ENCODE assay signal across 27 cellular contexts in genomic region chr17:35695613-35696012, GRCh38. TPM values are rescaled to one million over a fixed set of nuclear protein-coding genes. Genes with fewer than 3 reads are reported as not detected.
A peak's percentile ranks its signal among the peaks of the same experiment; 100 is the strongest.
DNase-seq lines count a peak whose midpoint lies in the region; ATAC-seq, FAIRE-seq and TF ChIP-seq lines count a peak whose summit lies in the region.
"Had no signal": no experiment of that assay in that cellular context is flagged by ENCODE, and none has a peak within 500 bp of the region (broad histone marks: within the 10 kb centered on the region; RNA-seq: fewer than 3 reads in every experiment).

No MANE protein-coding gene starts in this region.

- no peak overlapping the region for H3K56ac ChIP-seq in mesendoderm (ENCODE audit: low read length)

- no peak overlapping the region for H3K18ac ChIP-seq in mesendoderm (ENCODE audit: low read length)

- peak; percentile 14 for DNase-seq in GM23338 (ENCODE audit: low spot score)
- no peak for DNase-seq in WTC11 (ENCODE audit: low spot score)
- no peak for DNase-seq in left ventricle myocardium inferior
- DNase-seq in mesendoderm: peak; percentile 39
- no peak for DNase-seq in frontal cortex (ENCODE audit: low spot score in 2 of 2)
- DNase-seq in NCI-H69 (lab: John Stamatoyannopoulos, UW): no peak
- DNase-seq: C1 segment of cervical spinal cord; CD4-positive, alpha-beta memory T cell; COR-L47; DMS53; H7; KBM-7; MM.1S; NCI-H1417; NCI-H1694; NCI-H2029 treated with DMSO at 0.1 percent for 48 hours; NCI-H446 treated with DMSO at 0.1 percent for 48 hours; NCI-H526; PC-9; SHP77 had no signal

- no peak overlapping the region for H2BK120ac ChIP-seq in mesendoderm (ENCODE audit: low read depth, low read length)

- ATAC-seq in GM23338 (no peak), WTC11 (no peak), HG02642 (IDR thresholded peaks at IDR 0.05; ENCODE audit: poor library complexity, unreplicated experiment) (no peak)

- POLR2A ChIA-PET in WTC11 (lab: Charles Lee): interaction anchor here (1.5 kb wide), 1 partner anchor 9 kb away, joined by 4 read pairs; no protein-coding TSS in a partner anchor

- H3F3A ChIP-seq in GM23338 (replicated peaks; ENCODE audit: low read depth): no peaks in the 10 kb centered on the region

- H3K36me3 ChIP-seq in GM23338 (ENCODE audit: insufficient read depth): peaks cover 3% of the 10 kb centered on the region; the same call in 1 of the 2 replicates
- H3K36me3 ChIP-seq in left ventricle myocardium inferior: peaks cover 36% of the 10 kb centered on the region
- peaks cover 2% of the 10 kb centered on the region for H3K36me3 ChIP-seq in mesendoderm (ENCODE audit: control insufficient read depth, insufficient read depth, low read length)

- H3K4me2 ChIP-seq in GM23338 (no peak overlapping the region), mesendoderm (ENCODE audit: low read length) (no peak overlapping the region)
- H3K4me2 ChIP-seq: PC-9 had no signal

- H3K4me1 Mint-ChIP-seq in GM23338 (peaks cover 18% of the 10 kb centered on the region), WTC11 (peaks cover 24% of the 10 kb centered on the region)

- intact Hi-C loops in left ventricle myocardium inferior (cut with micrococcal nuclease): no loop called here

- no peak overlapping the region for H2BK5ac ChIP-seq in mesendoderm (ENCODE audit: low read length)

- H3K79me1 ChIP-seq in mesendoderm (ENCODE audit: low read length): no peaks in the 10 kb centered on the region

- FAIRE-seq in frontal cortex (lab: Jason Lieb, UNC): no peak
- FAIRE-seq: A204.1 had no signal

- H3K36me3 Mint-ChIP-seq in GM23338 (ENCODE audit: low read depth) (peaks cover 8% of the 10 kb centered on the region; the same call in 2 of the 3 replicates), WTC11 (peaks cover 10% of the 10 kb centered on the region)

- H2AK5ac ChIP-seq in mesendoderm (ENCODE audit: low read length): no peak overlapping the region

- TF ChIP-seq CTCF in GM23338 (conservative IDR thresholded peaks at IDR 0.05; ENCODE audit: low read depth in 2 of 2) (no peak), WTC11 (IDR thresholded peaks at IDR 0.05) (no peak), left ventricle myocardium inferior (IDR thresholded peaks at IDR 0.05; ENCODE audit: borderline replicate concordance) (no peak)

- H3K4me3 Mint-ChIP-seq in GM23338 (no peak overlapping the region), WTC11 (no peak overlapping the region)
- H3K4me3 Mint-ChIP-seq: CD4-positive, alpha-beta memory T cell had no signal

- peaks cover 2% of the 10 kb centered on the region for H3K27me3 Mint-ChIP-seq in GM23338 (ENCODE audit: insufficient read depth, low read depth, poor library complexity)
- H3K27me3 Mint-ChIP-seq in WTC11 (ENCODE audit: low read depth): no peaks in the 10 kb centered on the region
- H3K27me3 Mint-ChIP-seq: CD4-positive, alpha-beta memory T cell had no signal

- CTCF ChIA-PET in WTC11 (lab: Charles Lee): interaction anchor here (0.9 to 1.2 kb wide), 4 partner anchors 52 to 99 kb away, joined by 3 to 6 read pairs (median 4); no protein-coding TSS in a partner anchor

- H3K79me2 ChIP-seq in GM23338 (replicated peaks; ENCODE audit: insufficient read depth) (no peaks in the 10 kb centered on the region), mesendoderm (ENCODE audit: control insufficient read depth, insufficient read depth, low read length) (no peaks in the 10 kb centered on the region)

- H3K4me3 ChIP-seq in GM23338 (no peak overlapping the region), left ventricle myocardium inferior (no peak overlapping the region), mesendoderm (ENCODE audit: low read length) (no peak overlapping the region)
- H3K4me3 ChIP-seq: PC-9 had no signal

- no peaks in the 10 kb centered on the region for H3K9me3 ChIP-seq in left ventricle myocardium inferior (replicated peaks)

- no peaks in the 10 kb centered on the region; the same call in 1 of the 2 replicates for H4K20me1 ChIP-seq in GM23338 (replicated peaks; ENCODE audit: insufficient read depth)

- WGBS in mesendoderm (ENCODE audit: extremely low coverage, insufficient coverage, low lambda C conversion rate): no CpG with 5 or more reads among the region's 2 CpGs

- no peak overlapping the region for H4K5ac ChIP-seq in mesendoderm (ENCODE audit: low read length)

- no peak overlapping the region for H3K4ac ChIP-seq in mesendoderm (ENCODE audit: low read depth, low read length)

- no peak overlapping the region for H4K8ac ChIP-seq in mesendoderm (ENCODE audit: low read depth, low read length)

- no peaks in the 10 kb centered on the region for H3K9me2 ChIP-seq in GM23338 (ENCODE audit: insufficient read depth)

- no peak overlapping the region; the same call in 1 of the 2 replicates for H3K27ac ChIP-seq in GM23338 (ENCODE audit: low read depth)
- H3K27ac ChIP-seq in left ventricle myocardium inferior (replicated peaks): peak overlapping the region; percentile 53
- H3K27ac ChIP-seq in mesendoderm (ENCODE audit: low read depth, low read length): peak overlapping the region; percentile 16
- H3K27ac ChIP-seq: PC-9 had no signal

- peaks cover 11% of the 10 kb centered on the region; the same call in 1 of the 2 replicates for H3K4me1 ChIP-seq in GM23338 (ENCODE audit: insufficient read depth)
- H3K4me1 ChIP-seq in left ventricle myocardium inferior: peaks cover 19% of the 10 kb centered on the region
- H3K4me1 ChIP-seq in mesendoderm (ENCODE audit: control insufficient read depth, low read depth, low read length): peaks cover 5% of the 10 kb centered on the region

- no peak overlapping the region for H2AFZ ChIP-seq in GM23338
- H2AFZ ChIP-seq: PC-9 had no signal

- no peak overlapping the region; the same call in 1 of the 2 replicates for H3K27ac Mint-ChIP-seq in GM23338
- H3K27ac Mint-ChIP-seq in WTC11: peak overlapping the region; percentile 63
- H3K27ac Mint-ChIP-seq: CD4-positive, alpha-beta memory T cell had no signal

- H2BK15ac ChIP-seq in mesendoderm (replicated peaks; ENCODE audit: low read depth): no peak overlapping the region

- no peak overlapping the region for H3K23ac ChIP-seq in mesendoderm (ENCODE audit: low read length)

- no peaks in the 10 kb centered on the region for H3K9me3 Mint-ChIP-seq in GM23338
- H3K9me3 Mint-ChIP-seq in WTC11: no peaks in the 10 kb centered on the region
- H3K9me3 Mint-ChIP-seq: CD4-positive, alpha-beta memory T cell had no signal

- no peaks in the 10 kb centered on the region for H3K27me3 ChIP-seq in GM23338 (ENCODE audit: insufficient read depth)
- H3K27me3 ChIP-seq in left ventricle myocardium inferior (ENCODE audit: low read depth): no peaks in the 10 kb centered on the region
- no peaks in the 10 kb centered on the region for H3K27me3 ChIP-seq in mesendoderm (ENCODE audit: insufficient read depth, low read length, poor library complexity)

- H3K9ac ChIP-seq in mesendoderm (ENCODE audit: low read length): no peak overlapping the region

TF ChIP-seq in GM23338, 12 proteins besides CTCF, POLR2A, EP300 and RAD21 (continues in another document):
- TF ChIP-seq ZNF331 (CRISPR knock-in tag; IDR thresholded peaks at IDR 0.05; ENCODE audit: low read depth) (no peak), CREB1 (CRISPR knock-in tag; IDR thresholded peaks at IDR 0.05; ENCODE audit: low read depth) (no peak), ZNF114 (CRISPR knock-in tag; IDR thresholded peaks at IDR 0.05) (no peak)

TF ChIP-seq in WTC11, 78 proteins besides CTCF, POLR2A, EP300 and RAD21 (continues in another document):
- TF ChIP-seq ZBTB43 (CRISPR knock-in tag; IDR thresholded peaks at IDR 0.05) (no peak), NFYB (CRISPR knock-in tag; conservative IDR thresholded peaks at IDR 0.05; ENCODE audit: low read depth) (no peak), IRF2 (CRISPR knock-in tag; IDR thresholded peaks at IDR 0.05; ENCODE audit: borderline replicate concordance, low read depth) (no peak), GTF2I (CRISPR knock-in tag; conservative IDR thresholded peaks at IDR 0.05) (no peak), MYBL2 (CRISPR knock-in tag; IDR thresholded peaks at IDR 0.05) (no peak), SP1 (CRISPR knock-in tag; conservative IDR thresholded peaks at IDR 0.05) (no peak)

RNA-seq across cellular contexts. Expression of gene RASL10B, which starts 35.8 kb away (rescaled TPM):
- total RNA-seq in GM23338 (2014; rRNA removed; shearing (Covaris generic)): 23.1 and 26.2 TPM in 2 replicates
- 6.2 and 7.1 TPM in 2 replicates for polyA plus RNA-seq in GM23338 (2016; fragmentation: Nextera tagmentation; extraction: Ambion mirVana)
- total RNA-seq in WTC11 (2021): 17.4 to 25.4 TPM (median 25.3 TPM) in 3 replicates
- 18.4 TPM for total RNA-seq in left ventricle myocardium inferior
- 10.0 TPM for polyA plus RNA-seq in mesendoderm (2013, experiment 1 of 2)
- 10.2 TPM for polyA plus RNA-seq in mesendoderm (2013, experiment 2 of 2)
- total RNA-seq in frontal cortex: 6.9 TPM

RNA-seq across cellular contexts. Expression of gene GAS2L2, which starts 57.4 kb away (rescaled TPM):
- total RNA-seq in GM23338 (2014; rRNA removed; shearing (Covaris generic)): not detected in 2 replicates
- polyA plus RNA-seq in GM23338 (2016; fragmentation: Nextera tagmentation; extraction: Ambion mirVana): 0.06 TPM in 1 of 2 replicates, not detected in the other
- 0.07 to 0.30 TPM (median 0.15 TPM) in 3 replicates for total RNA-seq in WTC11 (2021)
- total RNA-seq in left ventricle myocardium inferior: 0.08 TPM
- polyA plus RNA-seq in mesendoderm (2013, experiment 1 of 2): 0.03 TPM
- 0.01 TPM for polyA plus RNA-seq in mesendoderm (2013, experiment 2 of 2)
- under 0.01 TPM for total RNA-seq in frontal cortex
- total RNA-seq: Daoy, G401, LHCN-M2, PC-9, RPMI7951 had no signal
- polyA plus RNA-seq: AG04450 had no signal

Comparison
In these comparisons a context has a peak if more than half of its experiments do, and no peak if none do; other contexts are left out.
1. DNase-seq: peak in GM23338 (single experiment) and mesendoderm (single experiment); none in WTC11 (single experiment), left ventricle myocardium inferior (single experiment), frontal cortex (0 of 2) and NCI-H69 (single experiment).